9 cellular contexts compared by ENCODE assay signal in genomic region chr19:18109363-18109730, GRCh38. TPM values are rescaled to one million over a fixed set of nuclear protein-coding genes. Genes with fewer than 3 reads are reported as not detected.
DNase-seq lines count a peak whose midpoint lies in the region; ATAC-seq and TF ChIP-seq lines count a peak whose summit lies in the region.
"Had no signal": no experiment of that assay in that cellular context is flagged by ENCODE, and none has a peak within 500 bp of the region (broad histone marks: within the 10 kb centered on the region; RNA-seq: fewer than 3 reads in every experiment).

No MANE protein-coding gene starts in this region.

- H3K4me1 ChIP-seq in CD4-positive, alpha-beta memory T cell (ENCODE audit: insufficient read depth, low read length) = peaks cover 26% of the 10 kb centered on the region
- H3K4me1 ChIP-seq in esophagus muscularis mucosa (peaks cover 18 to 32% (median 28%) of the 10 kb centered on the region in 4 donors), osteoblast (ENCODE audit: insufficient read depth, low read length) (peaks cover 6% of the 10 kb centered on the region)

- H3K9me3 Mint-ChIP-seq in CD4-positive, alpha-beta memory T cell = no peaks in the 10 kb centered on the region

- no peak for TF ChIP-seq EP300 in esophagus muscularis mucosa (IDR thresholded peaks at IDR 0.05)

- H3K4me2 ChIP-seq in osteoblast (ENCODE audit: insufficient read depth, low read length) = peak overlapping the region; percentile 90

- H4K20me1 ChIP-seq in osteoblast (ENCODE audit: insufficient read depth, low read length) = no peaks in the 10 kb centered on the region

- H3K27me3 ChIP-seq in CD4-positive, alpha-beta memory T cell (ENCODE audit: insufficient read depth, low read length) = no peaks in the 10 kb centered on the region
- H3K27me3 ChIP-seq in esophagus muscularis mucosa (peaks cover 0 to 31% (median 2%) of the 10 kb centered on the region in 4 donors), osteoblast (ENCODE audit: insufficient read depth, low read length) (no peaks in the 10 kb centered on the region)

- peak overlapping the region; percentile 81 for H2AFZ ChIP-seq in osteoblast (ENCODE audit: low read length)

- peak overlapping the region; percentile 22 to 94 (median 83) for H3K27ac Mint-ChIP-seq in CD4-positive, alpha-beta memory T cell

- 59% methylated on average over 10 of the region's 12 CpGs for WGBS in esophagus muscularis mucosa

- H3K4me3 ChIP-seq in CD4-positive, alpha-beta memory T cell (ENCODE audit: low read length in 2 of 2) = peak overlapping the region in 1 of 2 donors; percentile 67
- H3K4me3 ChIP-seq in esophagus muscularis mucosa (peak overlapping the region; percentile 61 to 80 (median 77)), osteoblast (ENCODE audit: insufficient read depth, low read length) (peak overlapping the region; percentile 90)

- H3K4me1 Mint-ChIP-seq in CD4-positive, alpha-beta memory T cell = peaks cover 12 to 29% (median 19%) of the 10 kb centered on the region in 4 donors

- H3K79me2 ChIP-seq in osteoblast (ENCODE audit: insufficient read depth, low read length) = no peaks in the 10 kb centered on the region

- no peak for ATAC-seq in HG03460 (IDR thresholded peaks at IDR 0.05; ENCODE audit: unreplicated experiment)
- ATAC-seq in HG02852 (IDR thresholded peaks at IDR 0.05; ENCODE audit: unreplicated experiment) = no peak

- H3K9me3 ChIP-seq in CD4-positive, alpha-beta memory T cell (ENCODE audit: control insufficient read depth in 1 of 2, low read length in 2 of 2) = no peaks in the 10 kb centered on the region
- no peaks in the 10 kb centered on the region for H3K9me3 ChIP-seq in esophagus muscularis mucosa
- H3K9me3 ChIP-seq in osteoblast (ENCODE audit: low read depth, low read length) = no peaks in the 10 kb centered on the region

- CTCF ChIA-PET in CD4-positive, alpha-beta memory T cell (lab: Charles Lee; ENCODE audit: partially characterized antibody) = interaction anchor here (1.0 to 7.4 kb wide), 9 partner anchors 11 to 219 kb away, joined by 3 to 125 read pairs (median 30); partner anchors contain the start of genes IL12RB1, MAST3 and PIK3R2
- CTCF ChIA-PET in RWPE1 (lab: Yijun Ruan, JAX) = interaction anchor here (0.5 to 2.8 kb wide), 2 partner anchors 143 to 351 kb away, joined by 3 to 11 read pairs; no protein-coding TSS in a partner anchor

- TF ChIP-seq POLR2A in esophagus muscularis mucosa (IDR thresholded peaks at IDR 0.05; ENCODE audit: low read depth) = no peak

- H3K27me3 Mint-ChIP-seq in CD4-positive, alpha-beta memory T cell = no peaks in the 10 kb centered on the region

- DNase-seq in CD4-positive, alpha-beta memory T cell = no peak
- no peak for DNase-seq in RWPE1 (ENCODE audit: low spot score)
- DNase-seq in esophagus muscularis mucosa (ENCODE audit: extremely low spot score) = no peak
- DNase-seq in osteoblast (ENCODE audit: insufficient read length, low spot score, missing footprints) = peak; percentile 45
- DNase-seq in ureter (ENCODE audit: low spot score) = no peak
- no peak for DNase-seq in stimulated activated CD4-positive, alpha-beta T cell treated with anti-CD3 and anti-CD28 coated beads, Interleukin-2, amount 100 ng/mL, for 48 hours
- DNase-seq: NCI-H226 had no signal

- intact Hi-C loops in CD4-positive, alpha-beta memory T cell (cut with micrococcal nuclease) = no loop called here
- intact Hi-C loops in esophagus muscularis mucosa (cut with DNase I) = no loop called here

- H3K27ac ChIP-seq in CD4-positive, alpha-beta memory T cell (ENCODE audit: low read depth, low read length) = peak overlapping the region; percentile 61
- H3K27ac ChIP-seq in RWPE1 = peak overlapping the region; percentile 63
- peak overlapping the region; percentile 47 to 68 (median 60) for H3K27ac ChIP-seq in esophagus muscularis mucosa (replicated peaks in 1 of 4)
- no peak overlapping the region for H3K27ac ChIP-seq in osteoblast (ENCODE audit: low read depth, low read length)

- POLR2A ChIA-PET in CD4-positive, alpha-beta memory T cell (lab: Charles Lee; ENCODE audit: partially characterized antibody) = interaction anchor here (0.6 to 13.3 kb wide), 14 partner anchors 8 to 172 kb away, joined by 3 to 159 read pairs (median 5); partner anchors contain the start of genes ARRDC2, IL12RB1, JUND and MAST3
- POLR2A ChIA-PET in RWPE1 (lab: Yijun Ruan, JAX; ENCODE audit: low non-redundant PET) = interaction anchor here (0.5 kb wide), 2 partner anchors 96 to 196 kb away, joined by 3 read pairs; no protein-coding TSS in a partner anchor

- H3K36me3 ChIP-seq in CD4-positive, alpha-beta memory T cell (ENCODE audit: insufficient read depth, low read length) = no peaks in the 10 kb centered on the region
- no peaks in the 10 kb centered on the region for H3K36me3 ChIP-seq in esophagus muscularis mucosa
- no peaks in the 10 kb centered on the region for H3K36me3 ChIP-seq in osteoblast (ENCODE audit: insufficient read depth, low read length)

- TF ChIP-seq CTCF in RWPE1 (conservative IDR thresholded peaks at IDR 0.05; ENCODE audit: low read depth) (no peak), esophagus muscularis mucosa (IDR thresholded peaks at IDR 0.05) (no peak), osteoblast (IDR thresholded peaks at IDR 0.05; ENCODE audit: extremely low read depth, low read depth, low read length) (no peak)

- H3K36me3 Mint-ChIP-seq in CD4-positive, alpha-beta memory T cell = peaks cover 0 to 9% of the 10 kb centered on the region in 2 donors

- peak overlapping the region; percentile 74 to 89 (median 83) for H3K4me3 Mint-ChIP-seq in CD4-positive, alpha-beta memory T cell

RNA-seq across cellular contexts. Expression of gene MAST3, which starts 11.8 kb away (rescaled TPM):
- 10 to 100 TPM; 51.6 to 53.9 TPM for total RNA-seq in CD4-positive, alpha-beta memory T cell
- polyA plus RNA-seq in CD4-positive, alpha-beta memory T cell = 10 to 100 TPM in 1 of 2 donors, 1 to 10 TPM in 1; 4.3 to 16.7 TPM
- total RNA-seq in esophagus muscularis mucosa (1 to 10 TPM; 5.0 to 8.5 (median 6.4) TPM), osteoblast (5.4 and 5.6 TPM in 2 replicates), ureter (12.4 TPM)

RNA-seq across cellular contexts. Expression of gene IL12RB1, which starts 22.6 kb away (rescaled TPM):
- 10 to 100 TPM; 39.3 to 42.1 TPM for total RNA-seq in CD4-positive, alpha-beta memory T cell
- 10 to 100 TPM; 35.0 to 55.1 TPM for polyA plus RNA-seq in CD4-positive, alpha-beta memory T cell
- total RNA-seq in esophagus muscularis mucosa (1 to 10 TPM in 1 of 4 donors, under 1 TPM in 3; 0.42 to 2.0 (median 0.83) TPM), osteoblast (0.29 and 0.72 TPM in 2 replicates), ureter (1.6 TPM)

RNA-seq across cellular contexts. Expression of gene PIK3R2, which starts 43.6 kb away (rescaled TPM):
- total RNA-seq in CD4-positive, alpha-beta memory T cell = 10 to 100 TPM; 18.1 to 23.0 TPM
- 1 to 10 TPM; 1.5 to 6.6 TPM for polyA plus RNA-seq in CD4-positive, alpha-beta memory T cell
- total RNA-seq in esophagus muscularis mucosa (10 to 100 TPM in 3 of 4 donors, 1 to 10 TPM in 1; 4.2 to 32.2 (median 19.4) TPM), osteoblast (25.7 and 28.0 TPM in 2 replicates), ureter (29.2 TPM)

Comparison
In these comparisons a context has a peak if more than half of its experiments do, and no peak if none do; other contexts are left out.
1. RNA of gene IL12RB1, which starts 22.6 kb away (total RNA-seq): 39.3 to 42.1 TPM in CD4-positive, alpha-beta memory T cell; 1.6 TPM in ureter (single experiment), 0.42 to 2.0 TPM in esophagus muscularis mucosa and 0.29 to 0.72 TPM in osteoblast; every median in the first group is over 10 times any median in the second.